Comparison of ENCODE assay signal across 17 cellular contexts in genomic region chr2:72935611-72935957, GRCh38. TPM values are rescaled to one million over a fixed set of nuclear protein-coding genes. Genes with fewer than 3 reads are reported as not detected.
DNase-seq lines count a peak whose midpoint lies in the region; ATAC-seq and TF ChIP-seq lines count a peak whose summit lies in the region.
"Had no signal": no experiment of that assay in that cellular context is flagged by ENCODE, and none has a peak within 500 bp of the region (broad histone marks: within the 10 kb centered on the region; RNA-seq: fewer than 3 reads in every experiment).

No MANE protein-coding gene starts in this region.

- no peak for ATAC-seq in natural killer cell treated with Interleukin-12 subunit alpha and Interleukin-12 subunit beta and Interleukin-15 and Interleukin-18, amount 100 ng/mL, for 72 hours
- ATAC-seq in natural killer cell (no peak), right lobe of liver (no peak), upper lobe of right lung (no peak), HG02884 (IDR thresholded peaks at IDR 0.05; ENCODE audit: unreplicated experiment) (no peak), GM21717 (IDR thresholded peaks at IDR 0.05; ENCODE audit: unreplicated experiment) (no peak), HG03045 (IDR thresholded peaks at IDR 0.05; ENCODE audit: unreplicated experiment) (no peak)

- no peaks in the 10 kb centered on the region for H3K36me3 Mint-ChIP-seq in natural killer cell treated with Interleukin-12 subunit alpha and Interleukin-12 subunit beta and Interleukin-15 and Interleukin-18, amount 100 ng/mL, for 72 hours
- no peaks in the 10 kb centered on the region for H3K36me3 Mint-ChIP-seq in natural killer cell
- H3K36me3 Mint-ChIP-seq: CD4-positive, alpha-beta memory T cell had no signal

- H3K27ac ChIP-seq in angular gyrus (ENCODE audit: low read depth, low read length) (peak overlapping the region; percentile 7), right lobe of liver (no peak overlapping the region), upper lobe of right lung (no peak overlapping the region)

- H3K27me3 Mint-ChIP-seq in natural killer cell treated with Interleukin-12 subunit alpha and Interleukin-12 subunit beta and Interleukin-15 and Interleukin-18, amount 100 ng/mL, for 72 hours: peaks cover 0 to 4% of the 10 kb centered on the region in 2 donors
- H3K27me3 Mint-ChIP-seq in natural killer cell (ENCODE audit: low read depth in 2 of 2): peaks cover 0 to 7% of the 10 kb centered on the region in 2 donors

- H3K4me1 Mint-ChIP-seq in natural killer cell treated with Interleukin-12 subunit alpha and Interleukin-12 subunit beta and Interleukin-15 and Interleukin-18, amount 100 ng/mL, for 72 hours (ENCODE audit: low read depth in 2 of 2): peaks cover 9 to 16% of the 10 kb centered on the region in 2 donors
- peaks cover 7 to 15% of the 10 kb centered on the region in 2 donors for H3K4me1 Mint-ChIP-seq in natural killer cell
- H3K4me1 Mint-ChIP-seq: CD14-positive monocyte; CD4-positive, alpha-beta memory T cell had no signal

- intact Hi-C loops in natural killer cell (cut with micrococcal nuclease): no loop called here
- intact Hi-C loops in right lobe of liver (cut with DNase I): no loop called here
- intact Hi-C loops in upper lobe of right lung (cut with DNase I): no loop called here

- H3K4me1 ChIP-seq in right lobe of liver (no peaks in the 10 kb centered on the region), upper lobe of right lung (no peaks in the 10 kb centered on the region)
- H3K4me1 ChIP-seq: BE2C had no signal

- H3K9me3 ChIP-seq in right lobe of liver: no peaks in the 10 kb centered on the region
- no peaks in the 10 kb centered on the region for H3K9me3 ChIP-seq in upper lobe of right lung
- H3K9me3 ChIP-seq: BE2C had no signal

- DNase-seq in natural killer cell treated with Interleukin-12 subunit alpha and Interleukin-12 subunit beta and Interleukin-15 and Interleukin-18, amount 100 ng/mL, for 72 hours (ENCODE audit: low spot score): peak; percentile 13
- DNase-seq in natural killer cell (no peak), right lobe of liver (peak in 2 of 3 donors; percentile 13 to 26), upper lobe of right lung (peak; percentile 48)
- DNase-seq: CD4-positive, alpha-beta memory T cell; DMS153; DMS79; GDM1; HFFc6; KG1 had no signal

- peak overlapping the region in 1 of 2 donors; percentile 61 for H3K27ac Mint-ChIP-seq in natural killer cell treated with Interleukin-12 subunit alpha and Interleukin-12 subunit beta and Interleukin-15 and Interleukin-18, amount 100 ng/mL, for 72 hours
- H3K27ac Mint-ChIP-seq in natural killer cell: no peak overlapping the region
- H3K27ac Mint-ChIP-seq: CD14-positive monocyte; CD4-positive, alpha-beta memory T cell; GM23338; HFFc6 had no signal

- H3K4me3 ChIP-seq in right lobe of liver (no peak overlapping the region), upper lobe of right lung (no peak overlapping the region)
- H3K4me3 ChIP-seq: GM23338 had no signal

- TF ChIP-seq POLR2A in right lobe of liver (IDR thresholded peaks at IDR 0.05): no peak

- TF ChIP-seq CTCF in natural killer cell (IDR thresholded peaks at IDR 0.05): no peak
- no peak for TF ChIP-seq CTCF in right lobe of liver (IDR thresholded peaks at IDR 0.05)
- no peak for TF ChIP-seq CTCF in upper lobe of right lung (IDR thresholded peaks at IDR 0.05)

- WGBS in right lobe of liver (ENCODE audit: insufficient coverage, low coverage, low lambda C conversion rate, missing lambda C conversion rate): 100% methylated on average over 1 of the region's 2 CpGs

- no peaks in the 10 kb centered on the region for H3K27me3 ChIP-seq in right lobe of liver
- no peaks in the 10 kb centered on the region for H3K27me3 ChIP-seq in upper lobe of right lung
- H3K27me3 ChIP-seq: BE2C had no signal

- no peaks in the 10 kb centered on the region for H3K9me3 Mint-ChIP-seq in natural killer cell treated with Interleukin-12 subunit alpha and Interleukin-12 subunit beta and Interleukin-15 and Interleukin-18, amount 100 ng/mL, for 72 hours
- no peaks in the 10 kb centered on the region for H3K9me3 Mint-ChIP-seq in natural killer cell
- H3K9me3 Mint-ChIP-seq: CD14-positive monocyte, GM23338, HFFc6 had no signal

- no peaks in the 10 kb centered on the region for H3K36me3 ChIP-seq in right lobe of liver
- no peaks in the 10 kb centered on the region for H3K36me3 ChIP-seq in upper lobe of right lung
- H3K36me3 ChIP-seq: BE2C had no signal

- no peak overlapping the region for H3K4me3 Mint-ChIP-seq in natural killer cell treated with Interleukin-12 subunit alpha and Interleukin-12 subunit beta and Interleukin-15 and Interleukin-18, amount 100 ng/mL, for 72 hours
- no peak overlapping the region for H3K4me3 Mint-ChIP-seq in natural killer cell
- H3K4me3 Mint-ChIP-seq: CD14-positive monocyte; CD4-positive, alpha-beta memory T cell; GM23338; HFFc6 had no signal

RNA-seq across cellular contexts. Expression of gene EMX1, which starts 18.3 kb away (rescaled TPM):
- not detected for total RNA-seq in natural killer cell treated with Interleukin-12 subunit alpha and Interleukin-12 subunit beta and Interleukin-15 and Interleukin-18, amount 100 ng/mL, for 72 hours
- not detected for total RNA-seq in natural killer cell
- total RNA-seq in right lobe of liver: under 1 TPM in 3 of 6 experiments, not detected in 3; 0.25 to 0.49 (median 0.29) TPM
- total RNA-seq in upper lobe of right lung: not detected
- total RNA-seq: CD4-positive, alpha-beta memory T cell; HFFc6 had no signal

RNA-seq across cellular contexts. Expression of gene SPR, which starts 48.4 kb away (rescaled TPM):
- total RNA-seq in natural killer cell treated with Interleukin-12 subunit alpha and Interleukin-12 subunit beta and Interleukin-15 and Interleukin-18, amount 100 ng/mL, for 72 hours: 10 to 100 TPM in 1 of 2 donors, 1 to 10 TPM in 1; 3.4 to 10.2 TPM
- 1 to 10 TPM in 1 of 3 donors, under 1 TPM in 2; 0.16 to 1.7 (median 0.34) TPM for total RNA-seq in natural killer cell
- 10 to 100 TPM; 48.6 to 90.2 (median 68.5) TPM for total RNA-seq in right lobe of liver
- 44.1 TPM for total RNA-seq in upper lobe of right lung
- total RNA-seq: CD4-positive, alpha-beta memory T cell had no signal
